ENCODE assay signal across 10 cellular contexts in genomic region chr12:53975019-53975815, GRCh38. TPM values are rescaled to one million over a fixed set of nuclear protein-coding genes. Genes with fewer than 3 reads are reported as not detected.
DNase-seq lines count a peak whose midpoint lies in the region; ATAC-seq, FAIRE-seq and TF ChIP-seq lines count a peak whose summit lies in the region.
"Had no signal": no experiment of that assay in that cellular context is flagged by ENCODE, and none has a peak within 500 bp of the region (broad histone marks: within the 10 kb centered on the region; RNA-seq: fewer than 3 reads in every experiment).

No MANE protein-coding gene starts in this region.

- H3K36me3 Mint-ChIP-seq in activated T-helper 17 cell treated with anti-CD3 and anti-CD28 coated beads, Interleukin-2, amount 50 U/mL, for 72 hours (ENCODE audit: low read depth), result peaks cover 12% of the 10 kb centered on the region
- no peaks in the 10 kb centered on the region for H3K36me3 Mint-ChIP-seq in mesothelial cell of epicardium

- ATAC-seq in A549 (no peak), GM19023 (IDR thresholded peaks at IDR 0.05; ENCODE audit: unreplicated experiment) (no peak), HG03139 (IDR thresholded peaks at IDR 0.05; ENCODE audit: unreplicated experiment) (no peak)
- ATAC-seq in activated T-helper 17 cell treated with anti-CD3 and anti-CD28 coated beads, Interleukin-2, amount 50 U/mL, for 72 hours (replicated peaks), result no peak

- CTCF ChIA-PET in A549 (lab: Yijun Ruan, JAX), result interaction anchor here (1.5 to 2.3 kb wide), 5 partner anchors 10 to 232 kb away, joined by 3 to 12 read pairs (median 6); partner anchors contain the start of gene HOXC10

- peak overlapping the region; percentile 46 for H3K4me3 Mint-ChIP-seq in activated T-helper 17 cell treated with anti-CD3 and anti-CD28 coated beads, Interleukin-2, amount 50 U/mL, for 72 hours
- H3K4me3 Mint-ChIP-seq in mesothelial cell of epicardium, result peak overlapping the region; percentile 47

- WGBS in A549 (ENCODE audit: missing lambda C conversion rate), result 87% methylated on average over 49 of the region's 49 CpGs

- H3K27ac Mint-ChIP-seq in activated T-helper 17 cell treated with anti-CD3 and anti-CD28 coated beads, Interleukin-2, amount 50 U/mL, for 72 hours, result no peak overlapping the region
- no peak overlapping the region for H3K27ac Mint-ChIP-seq in mesothelial cell of epicardium

- peak overlapping the region; percentile 88 for H3K4me2 ChIP-seq in A549

- TF ChIP-seq POLR2A in A549 (IDR thresholded peaks at IDR 0.05; ENCODE audit: low read length), result no peak

- peaks cover 6% of the 10 kb centered on the region for H3K4me1 Mint-ChIP-seq in activated T-helper 17 cell treated with anti-CD3 and anti-CD28 coated beads, Interleukin-2, amount 50 U/mL, for 72 hours
- peaks cover 12% of the 10 kb centered on the region for H3K4me1 Mint-ChIP-seq in mesothelial cell of epicardium

- peaks cover 77% of the 10 kb centered on the region for H3K27me3 Mint-ChIP-seq in activated T-helper 17 cell treated with anti-CD3 and anti-CD28 coated beads, Interleukin-2, amount 50 U/mL, for 72 hours
- peaks cover 99% of the 10 kb centered on the region for H3K27me3 Mint-ChIP-seq in mesothelial cell of epicardium (ENCODE audit: low read depth)

- peak overlapping the region; percentile 83 to 95 for H3K27ac ChIP-seq in A549

- TF ChIP-seq EP300 in A549 (IDR thresholded peaks at IDR 0.05), result no peak

- DNase-seq in A549 (ENCODE audit: low read depth in 1 of 2, low spot score in 1 of 2), result no peak
- no peak for DNase-seq in mesothelial cell of epicardium (ENCODE audit: low spot score in 2 of 2, unreplicated experiment in 2 of 2)
- DNase-seq in stimulated activated CD4-positive, alpha-beta T cell treated with anti-CD3 and anti-CD28 coated beads, Interleukin-1b, Interleukin-23, amount 100 ng/mL, for 48 hours, result no peak
- no peak for DNase-seq in RPMI8226
- DNase-seq: GDM1 had no signal

- TF ChIP-seq CTCF in A549 (IDR thresholded peaks at IDR 0.05), result no peak
- TF ChIP-seq CTCF in GM12875 (IDR thresholded peaks at IDR 0.05; ENCODE audit: borderline replicate concordance, insufficient read depth, low read depth, low read length), result no peak
- TF ChIP-seq CTCF in mesothelial cell of epicardium (IDR thresholded peaks at IDR 0.05; ENCODE audit: unreplicated experiment), result no peak

- FAIRE-seq in A549 (lab: Jason Lieb, UNC), result no peak

- POLR2A ChIA-PET in A549 (lab: Yijun Ruan, JAX), result no interaction called here

- no peak for TF ChIP-seq RAD21 in A549 (conservative IDR thresholded peaks at IDR 0.05 in 1 of 2, IDR thresholded peaks at IDR 0.05 in 1 of 2)

- H3K4me1 ChIP-seq in A549, result peaks cover 27% of the 10 kb centered on the region

- H3K9me3 Mint-ChIP-seq in activated T-helper 17 cell treated with anti-CD3 and anti-CD28 coated beads, Interleukin-2, amount 50 U/mL, for 72 hours, result no peaks in the 10 kb centered on the region
- no peaks in the 10 kb centered on the region for H3K9me3 Mint-ChIP-seq in mesothelial cell of epicardium

- H3K4me3 ChIP-seq in A549 (peak overlapping the region; percentile 57), GM12875 (ENCODE audit: low read depth, low read length) (peak overlapping the region; percentile 55)

- no peaks in the 10 kb centered on the region for H3K9me3 ChIP-seq in A549

TF ChIP-seq in A549, 52 proteins besides CTCF, POLR2A, EP300 and RAD21:
- TF ChIP-seq MAZ (IDR thresholded peaks at IDR 0.05; ENCODE audit: borderline replicate concordance, low read depth, low read length), result no peak
- TF ChIP-seq POLR2AphosphoS2 (conservative IDR thresholded peaks at IDR 0.05; ENCODE audit: low read length), result no peak
- TF ChIP-seq, protein P1, sequence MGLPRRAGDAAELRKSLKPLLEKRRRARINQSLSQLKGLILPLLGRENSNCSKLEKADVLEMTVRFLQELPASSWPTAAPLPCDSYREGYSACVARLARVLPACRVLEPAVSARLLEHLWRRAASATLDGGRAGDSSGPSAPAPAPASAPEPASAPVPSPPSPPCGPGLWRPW (IDR thresholded peaks at IDR 0.05), result no peak
- TF ChIP-seq MYC (IDR thresholded peaks at IDR 0.05; ENCODE audit: borderline replicate concordance, low read length), result no peak
- no peak for TF ChIP-seq HDAC2 (IDR thresholded peaks at IDR 0.05)
- no peak for TF ChIP-seq RCOR1 (IDR thresholded peaks at IDR 0.05; ENCODE audit: low read depth, low read length)
- TF ChIP-seq HOXB5 (CRISPR knock-in tag; IDR thresholded peaks at IDR 0.05), result no peak
TF ChIP-seq in A549: peak in this region for 0.

RNA-seq across cellular contexts. Expression of gene HOTAIR, which starts 0.5 kb away (rescaled TPM):
- polyA plus RNA-seq in A549 (2011; rRNA removed), result 0.34 and 0.67 TPM in 2 replicates
- polyA plus RNA-seq in A549 (2012; cell fraction: cytosol; rRNA removed), result 0.13 and 0.19 TPM in 2 replicates
- 0.12 and 0.23 TPM in 2 replicates for polyA plus RNA-seq in A549 (2012; cell fraction: nucleus; rRNA removed)
- 0.35 to 0.71 TPM (median 0.71 TPM) in 3 replicates for polyA plus RNA-seq in A549 (2017; fragmentation: RNase III; extraction: RNeasy Plus Mini Kit Qiagen cat#74134 plus additional on column Dnase treatment)
- 0.15 and 0.17 TPM in 2 replicates for polyA minus RNA-seq in A549 (2011; rRNA and poly(A)+ RNA removed)
- total RNA-seq in activated T-helper 17 cell treated with anti-CD3 and anti-CD28 coated beads, Interleukin-2, amount 50 U/mL, for 72 hours, result not detected
- total RNA-seq in mesothelial cell of epicardium, result 1.1 to 1.8 TPM (median 1.8 TPM) in 3 replicates

RNA-seq across cellular contexts. Expression of gene HOXC11, which starts 2.3 kb away (rescaled TPM):
- polyA plus RNA-seq in A549 (2011; rRNA removed) (0.58 and 0.73 TPM in 2 replicates), A549 (2017; fragmentation: RNase III; extraction: RNeasy Plus Mini Kit Qiagen cat#74134 plus additional on column Dnase treatment) (0.45 to 0.54 TPM (median 0.45 TPM) in 3 replicates)
- polyA plus RNA-seq in A549 (2012; cell fraction: cytosol; rRNA removed), result 0.28 and 0.41 TPM in 2 replicates
- 0.40 and 0.78 TPM in 2 replicates for polyA plus RNA-seq in A549 (2012; cell fraction: nucleus; rRNA removed)
- 0.15 and 0.29 TPM in 2 replicates for polyA minus RNA-seq in A549 (2011; rRNA and poly(A)+ RNA removed)
- not detected for total RNA-seq in activated T-helper 17 cell treated with anti-CD3 and anti-CD28 coated beads, Interleukin-2, amount 50 U/mL, for 72 hours
- total RNA-seq in mesothelial cell of epicardium, result 0.47 to 0.60 TPM (median 0.47 TPM) in 3 replicates
- total RNA-seq: omental fat pad had no signal

RNA-seq across cellular contexts. Expression of gene HOXC10, which starts 9.7 kb away (rescaled TPM):
- polyA plus RNA-seq in A549 (2011; rRNA removed), result 2.5 and 2.9 TPM in 2 replicates
- 2.3 and 2.4 TPM in 2 replicates for polyA plus RNA-seq in A549 (2012; cell fraction: cytosol; rRNA removed)
- 1.7 and 2.0 TPM in 2 replicates for polyA plus RNA-seq in A549 (2012; cell fraction: nucleus; rRNA removed)
- 2.1 to 4.3 TPM (median 3.2 TPM) in 3 replicates for polyA plus RNA-seq in A549 (2017; fragmentation: RNase III; extraction: RNeasy Plus Mini Kit Qiagen cat#74134 plus additional on column Dnase treatment)
- polyA minus RNA-seq in A549 (2011; rRNA and poly(A)+ RNA removed), result 0.54 and 1.4 TPM in 2 replicates
- total RNA-seq in activated T-helper 17 cell treated with anti-CD3 and anti-CD28 coated beads, Interleukin-2, amount 50 U/mL, for 72 hours, result not detected
- 0.95 to 0.97 TPM (median 0.96 TPM) in 3 replicates for total RNA-seq in mesothelial cell of epicardium
- total RNA-seq: omental fat pad had no signal

RNA-seq across cellular contexts. Expression of gene HOXC12, which starts 20.5 kb away (rescaled TPM):
- polyA plus RNA-seq in A549 (2011; rRNA removed), result not detected in 2 replicates
- polyA plus RNA-seq in A549 (2012; cell fraction: cytosol; rRNA removed), result 0.01 TPM in 1 of 2 replicates, not detected in the other
- 0.05 TPM in 1 of 2 replicates, not detected in the other for polyA plus RNA-seq in A549 (2012; cell fraction: nucleus; rRNA removed)
- polyA plus RNA-seq in A549 (2017; fragmentation: RNase III; extraction: RNeasy Plus Mini Kit Qiagen cat#74134 plus additional on column Dnase treatment), result not detected in 3 replicates
- polyA minus RNA-seq in A549 (2011; rRNA and poly(A)+ RNA removed), result 0.08 TPM in 1 of 2 replicates, not detected in the other
- total RNA-seq in activated T-helper 17 cell treated with anti-CD3 and anti-CD28 coated beads, Interleukin-2, amount 50 U/mL, for 72 hours, result not detected
- total RNA-seq in mesothelial cell of epicardium, result not detected in 3 replicates
- total RNA-seq: omental fat pad had no signal

RNA-seq across cellular contexts. Expression of gene HOXC9, which starts 24.7 kb away (rescaled TPM):
- 2.3 and 5.2 TPM in 2 replicates for polyA plus RNA-seq in A549 (2011; rRNA removed)
- 5.7 and 8.3 TPM in 2 replicates for polyA plus RNA-seq in A549 (2012; cell fraction: cytosol; rRNA removed)
- 5.1 and 6.8 TPM in 2 replicates for polyA plus RNA-seq in A549 (2012; cell fraction: nucleus; rRNA removed)
- polyA plus RNA-seq in A549 (2017; fragmentation: RNase III; extraction: RNeasy Plus Mini Kit Qiagen cat#74134 plus additional on column Dnase treatment), result 5.7 to 6.6 TPM (median 6.2 TPM) in 3 replicates
- 0.29 and 0.88 TPM in 2 replicates for polyA minus RNA-seq in A549 (2011; rRNA and poly(A)+ RNA removed)
- total RNA-seq in activated T-helper 17 cell treated with anti-CD3 and anti-CD28 coated beads, Interleukin-2, amount 50 U/mL, for 72 hours, result not detected
- 1.1 to 2.0 TPM (median 1.6 TPM) in 3 replicates for total RNA-seq in mesothelial cell of epicardium
